In genomic region chr2:163856941-163857340, GRCh38 we compare ENCODE assay signal across 17 cellular contexts.
"Had no signal": no experiment of that assay in that cellular context is flagged by ENCODE, and none has a peak within 500 bp of the region (broad histone marks: within the 10 kb centered on the region; RNA-seq: fewer than 3 reads in every experiment).

No MANE protein-coding gene starts in this region.

- H3K4me1 Mint-ChIP-seq: naive thymus-derived CD4-positive, alpha-beta T cell; stimulated activated naive B cell treated with anti-CD40 and anti-IgM and Interleukin-4, amounts not matched to agents 10 μg/mL and 1 μg/mL and 100 μg/mL, for 72 hours; T-cell had no signal

- H3K27me3 Mint-ChIP-seq: naive thymus-derived CD4-positive, alpha-beta T cell; stimulated activated naive B cell treated with anti-CD40 and anti-IgM and Interleukin-4, amounts not matched to agents 10 μg/mL and 1 μg/mL and 100 μg/mL, for 72 hours; T-cell had no signal

- H3K27me3 ChIP-seq: gastrocnemius medialis, heart left ventricle had no signal

- DNase-seq: activated CD4-positive, alpha-beta T cell treated with anti-CD3 and anti-CD28 coated beads, Interleukin-2, amount 50 U/mL, for 1 hour; activated CD8-positive, alpha-beta memory T cell treated with anti-CD3 and anti-CD28 coated beads for 24 hours; activated naive CD4-positive, alpha-beta T cell; caudate nucleus; effector CD4-positive, alpha-beta T cell; gastrocnemius medialis; heart left ventricle; mucosa of descending colon; naive thymus-derived CD4-positive, alpha-beta T cell; posterior cingulate gyrus; stimulated activated CD4-positive, alpha-beta T cell treated with anti-CD3 and anti-CD28 coated beads, Interleukin-4, amount 100 ng/mL, for 1 hour; stimulated activated naive B cell treated with anti-CD40 and anti-IgM and Interleukin-4, amounts not matched to agents 10 μg/mL and 1 μg/mL and 100 μg/mL, for 72 hours; T-cell; T-helper 9 cell; trophoblast cell had no signal

- H3K4me1 ChIP-seq: gastrocnemius medialis had no signal

- H3K4me3 Mint-ChIP-seq: activated T-helper 1 cell treated with anti-CD3 and anti-CD28 coated beads, Interleukin-12 subunit alpha, Interleukin-12 subunit beta, Interleukin-2, Interleukin-4 antibody, amounts not matched to agents 30 ng/mL and 10 ng/mL and 1 ng/mL, durations not matched to agents 14 hours and 24 hours and 36 hours; naive thymus-derived CD4-positive, alpha-beta T cell; stimulated activated naive B cell treated with anti-CD40 and anti-IgM and Interleukin-4, amounts not matched to agents 10 μg/mL and 1 μg/mL and 100 μg/mL, for 72 hours; T-cell had no signal

- H3K9me3 Mint-ChIP-seq: activated T-helper 1 cell treated with anti-CD3 and anti-CD28 coated beads, Interleukin-12 subunit alpha, Interleukin-12 subunit beta, Interleukin-2, Interleukin-4 antibody, amounts not matched to agents 30 ng/mL and 10 ng/mL and 1 ng/mL, durations not matched to agents 14 hours and 24 hours and 36 hours; naive thymus-derived CD4-positive, alpha-beta T cell; stimulated activated naive B cell treated with anti-CD40 and anti-IgM and Interleukin-4, amounts not matched to agents 10 μg/mL and 1 μg/mL and 100 μg/mL, for 72 hours had no signal

- H3K36me3 Mint-ChIP-seq: naive thymus-derived CD4-positive, alpha-beta T cell; stimulated activated naive B cell treated with anti-CD40 and anti-IgM and Interleukin-4, amounts not matched to agents 10 μg/mL and 1 μg/mL and 100 μg/mL, for 72 hours; T-cell had no signal

- H3K27ac Mint-ChIP-seq: activated T-helper 1 cell treated with anti-CD3 and anti-CD28 coated beads, Interleukin-12 subunit alpha, Interleukin-12 subunit beta, Interleukin-2, Interleukin-4 antibody, amounts not matched to agents 30 ng/mL and 10 ng/mL and 1 ng/mL, durations not matched to agents 14 hours and 24 hours and 36 hours; naive thymus-derived CD4-positive, alpha-beta T cell; stimulated activated naive B cell treated with anti-CD40 and anti-IgM and Interleukin-4, amounts not matched to agents 10 μg/mL and 1 μg/mL and 100 μg/mL, for 72 hours; T-cell had no signal

- H3K27ac ChIP-seq: coronary artery, gastrocnemius medialis, heart left ventricle had no signal

- H3K4me3 ChIP-seq: coronary artery, gastrocnemius medialis, heart left ventricle, mucosa of descending colon had no signal

- H3K9me3 ChIP-seq: gastrocnemius medialis, heart left ventricle, mucosa of descending colon had no signal

- H3K36me3 ChIP-seq: gastrocnemius medialis, heart left ventricle had no signal
